In genomic region chr7:43674559-43675436, GRCh38 we compare ENCODE assay signal across 10 cellular contexts. TPM values are rescaled to one million over a fixed set of nuclear protein-coding genes. Genes with fewer than 3 reads are reported as not detected.
DNase-seq lines count a peak whose midpoint lies in the region; ATAC-seq, FAIRE-seq and TF ChIP-seq lines count a peak whose summit lies in the region.
"Had no signal": no experiment of that assay in that cellular context is flagged by ENCODE, and none has a peak within 500 bp of the region (broad histone marks: within the 10 kb centered on the region; RNA-seq: fewer than 3 reads in every experiment).

No MANE protein-coding gene starts in this region.

- DNase-seq in EL = peak; percentile 86
- peak; percentile 94 for DNase-seq in RCC 7860 (ENCODE audit: low spot score)
- DNase-seq in fibroblast of mammary gland (ENCODE audit: low read depth) = peak; percentile 95
- peak; percentile 58 for DNase-seq in pulmonary artery endothelial cell (ENCODE audit: low read depth, low spot score)
- DNase-seq in cerebellum (ENCODE audit: low spot score) = no peak
- no peak for DNase-seq in epidermal melanocyte (ENCODE audit: insufficient read length, low spot score)
- DNase-seq: activated CD4-positive, alpha-beta T cell treated with anti-CD3 and anti-CD28 coated beads, Interleukin-2, amount 50 U/mL, for 4 hours; NCI-H2171 had no signal

- no peak overlapping the region for H3K4me3 ChIP-seq in fibroblast of mammary gland (ENCODE audit: control insufficient read depth, low read depth, low read length)

- no peak for TF ChIP-seq CTCF in fibroblast of mammary gland (conservative IDR thresholded peaks at IDR 0.05; ENCODE audit: control insufficient read depth, insufficient read depth, low read depth, low read length)

- ATAC-seq in GM21515 (IDR thresholded peaks at IDR 0.05; ENCODE audit: unreplicated experiment) (no peak), HG02870 (IDR thresholded peaks at IDR 0.05; ENCODE audit: unreplicated experiment) (no peak)

- peak; percentile 98 for FAIRE-seq in RCC 7860 (lab: Jason Lieb, UNC)

RNA-seq across cellular contexts. Expression of gene COA1, which starts 54.5 kb away (rescaled TPM):
- 47.8 and 53.5 TPM in 2 replicates for total RNA-seq in pulmonary artery endothelial cell
- total RNA-seq in cerebellum = 94.3 TPM

Comparison
In these comparisons a context has a peak if more than half of its experiments do, and no peak if none do; other contexts are left out.
1. DNase-seq: peak in EL (single experiment), RCC 7860 (single experiment), fibroblast of mammary gland (single experiment) and pulmonary artery endothelial cell (single experiment); none in cerebellum (single experiment) and epidermal melanocyte (single experiment).